ENCODE assay signal across 7 cellular contexts in genomic region chr12:96399081-96399918, GRCh38. TPM values are rescaled to one million over a fixed set of nuclear protein-coding genes. Genes with fewer than 3 reads are reported as not detected.
DNase-seq lines count a peak whose midpoint lies in the region; FAIRE-seq and TF ChIP-seq lines count a peak whose summit lies in the region.

No MANE protein-coding gene starts in this region.

- H3K27me3 ChIP-seq in Loucy (ENCODE audit: insufficient read depth, low read length, poor library complexity, severe bottlenecking) (peaks cover 4% of the 10 kb centered on the region), bronchial epithelial cell (ENCODE audit: control insufficient read depth, insufficient read depth, low read length) (no peaks in the 10 kb centered on the region)

- peaks cover 42% of the 10 kb centered on the region for H4K20me1 ChIP-seq in Loucy (ENCODE audit: insufficient read depth, low read length, poor library complexity, severe bottlenecking)

- H3K79me2 ChIP-seq in Loucy (ENCODE audit: insufficient read depth, low read length), result peaks cover 48% of the 10 kb centered on the region

- TF ChIP-seq POLR2A in H54 (IDR thresholded peaks at IDR 0.05; ENCODE audit: low read depth, low read length), result peak; percentile 43

- DNase-seq in H54 (ENCODE audit: insufficient read length, low spot score) (peak; percentile 26), bronchial epithelial cell (ENCODE audit: low read depth) (peak; percentile 29), iris pigment epithelial cell (ENCODE audit: low read depth) (peak; percentile 67)
- peak; percentile 76 for DNase-seq in stimulated activated CD4-positive, alpha-beta T cell treated with anti-CD3 and anti-CD28 coated beads, Interleukin-15, amount 100 ng/mL, for 24 hours

- H3K36me3 ChIP-seq in Loucy (ENCODE audit: insufficient read depth, low read length), result no peaks in the 10 kb centered on the region
- H3K36me3 ChIP-seq in bronchial epithelial cell (ENCODE audit: control insufficient read depth, insufficient read depth, low read length), result no peaks in the 10 kb centered on the region

- TF ChIP-seq CTCF in GM12872 (IDR thresholded peaks at IDR 0.05; ENCODE audit: insufficient read depth, low read depth, low read length) (peak; percentile 44; the same call in 1 of the 3 replicates), Loucy (conservative IDR thresholded peaks at IDR 0.05; ENCODE audit: low read length) (0 out of 2 replicates have a peak, but pooled peaks have one; percentile 27), WI38 (IDR thresholded peaks at IDR 0.05; ENCODE audit: low read depth, low read length) (no peak), bronchial epithelial cell (IDR thresholded peaks at IDR 0.05; ENCODE audit: insufficient read depth, low read length, severe bottlenecking) (peak; percentile 30)

- H3K9me2 ChIP-seq in Loucy (replicated peaks; ENCODE audit: low read depth, low read length), result no peaks in the 10 kb centered on the region

- H2AFZ ChIP-seq in Loucy (ENCODE audit: low read length), result peak overlapping the region; percentile 79; the same call in 1 of the 2 replicates

- H3K9ac ChIP-seq in Loucy (ENCODE audit: low read depth, low read length, poor library complexity, severe bottlenecking), result peak overlapping the region; percentile 84

- H3F3A ChIP-seq in Loucy (ENCODE audit: low read depth), result peaks cover 13% of the 10 kb centered on the region

- H3K4me2 ChIP-seq in Loucy (ENCODE audit: low read depth, low read length, poor library complexity, severe bottlenecking), result peak overlapping the region; percentile 84

- no peaks in the 10 kb centered on the region for H3K9me3 ChIP-seq in Loucy (ENCODE audit: insufficient read depth, low read depth, low read length)

- H3K4me1 ChIP-seq in Loucy (ENCODE audit: insufficient read depth, low read length, poor library complexity, severe bottlenecking), result peaks cover 46% of the 10 kb centered on the region

- FAIRE-seq in H54 (lab: Jason Lieb, UNC) (no peak), bronchial epithelial cell (lab: Jason Lieb, UNC) (no peak)

- H3K4me3 ChIP-seq in Loucy (ENCODE audit: low read length, poor library complexity, severe bottlenecking) (peak overlapping the region; percentile 89), WI38 (ENCODE audit: low read depth, low read length) (peak overlapping the region; percentile 91), bronchial epithelial cell (ENCODE audit: low read depth, low read length) (peak overlapping the region; percentile 79)

RNA-seq across cellular contexts. Expression of gene CDK17, which starts 0.9 kb away (rescaled TPM):
- total RNA-seq in bronchial epithelial cell, result 28.3 and 34.5 TPM in 2 replicates

Comparison
In these comparisons a context has a peak if more than half of its experiments do, and no peak if none do; other contexts are left out.
1. Peak in every context shown above with its lines: DNase-seq and H3K4me3 ChIP-seq.
2. DNase-seq: peak in every context shown above with its lines; median percentile 76 in stimulated activated CD4-positive, alpha-beta T cell treated with anti-CD3 and anti-CD28 coated beads, Interleukin-15, amount 100 ng/mL, for 24 hours; 67 in iris pigment epithelial cell; 29 in bronchial epithelial cell; 26 in H54.